20 cellular contexts compared by ENCODE assay signal in the genomic region with DNA sequence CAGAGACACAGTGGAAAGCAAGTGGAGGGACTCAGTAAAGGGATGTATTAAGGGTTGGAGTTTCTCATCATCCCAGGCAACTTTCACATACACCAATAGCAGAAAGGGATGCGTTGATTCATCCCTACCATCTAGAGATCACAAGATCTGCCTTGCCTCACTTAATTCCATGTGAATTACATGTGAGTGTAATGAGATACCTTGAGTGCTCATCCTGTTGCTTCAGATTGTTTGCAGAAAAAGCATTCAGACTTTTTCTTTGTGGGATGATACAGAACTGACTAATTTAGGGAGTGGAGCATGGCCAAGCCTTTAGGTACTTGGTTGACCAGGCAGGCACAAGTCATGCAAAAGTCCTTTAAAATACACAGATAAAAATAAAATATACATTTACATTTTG.
A peak's percentile ranks its signal among the peaks of the same experiment; 100 is the strongest.
DNase-seq lines count a peak whose midpoint lies in the region; ATAC-seq and TF ChIP-seq lines count a peak whose summit lies in the region.
"Had no signal": no experiment of that assay in that cellular context is flagged by ENCODE, and none has a peak within 500 bp of the region (broad histone marks: within the 10 kb centered on the region; RNA-seq: fewer than 3 reads in every experiment).

No MANE protein-coding gene starts in this region.

- DNase-seq in AG09309 (ENCODE audit: low read depth): peak; percentile 31
- DNase-seq in HS-5 (ENCODE audit: low read depth): peak; percentile 72
- DNase-seq in brain microvascular endothelial cell: peak; percentile 25
- peak; percentile 75 for DNase-seq in iris pigment epithelial cell (ENCODE audit: low read depth)
- DNase-seq in activated CD4-positive, alpha-beta T cell treated with anti-CD3 and anti-CD28 coated beads for 1 hour: no peak
- no peak for DNase-seq in activated naive CD4-positive, alpha-beta T cell (lab: John Stamatoyannopoulos, UW)
- no peak for DNase-seq in DMS153 (lab: John Stamatoyannopoulos, UW)
- DNase-seq: ACHN; activated CD8-positive, alpha-beta memory T cell treated with anti-CD3 and anti-CD28 coated beads for 24 hours; activated T-cell treated with anti-CD3 and anti-CD28 coated beads, Interleukin-2, amount 50 U/mL, for 48 hours; body of pancreas; CD8-positive, alpha-beta T cell; DND-41; left ventricle myocardium superior; NCI-H146; NCI-H345; NK-92 treated with Interleukin-12 subunit alpha and Interleukin-12 subunit beta, amount 100 ng/mL, for 24 hours; T-helper 9 cell; testis had no signal

- TF ChIP-seq CTCF in AG09309 (IDR thresholded peaks at IDR 0.05; ENCODE audit: control insufficient read depth, insufficient read depth, low read depth, low read length, missing control alignments): no peak
- no peak for TF ChIP-seq CTCF in brain microvascular endothelial cell (IDR thresholded peaks at IDR 0.05; ENCODE audit: low read depth, low read length, missing control alignments)

- no peak overlapping the region for H3K27ac ChIP-seq in brain microvascular endothelial cell
- H3K27ac ChIP-seq: body of pancreas, testis had no signal

- H3K36me3 ChIP-seq in brain microvascular endothelial cell (replicated peaks): no peaks in the 10 kb centered on the region

- H3K4me3 ChIP-seq in AG09309 (ENCODE audit: control insufficient read depth, low read depth, low read length) (no peak overlapping the region), brain microvascular endothelial cell (ENCODE audit: low read depth, low read length) (no peak overlapping the region)
- H3K4me3 ChIP-seq: body of pancreas, testis had no signal

- no peaks in the 10 kb centered on the region for H3K27me3 ChIP-seq in brain microvascular endothelial cell (replicated peaks)
- H3K27me3 ChIP-seq: body of pancreas, testis had no signal

- no peak for ATAC-seq in HG03175 (IDR thresholded peaks at IDR 0.05; ENCODE audit: unreplicated experiment)
- ATAC-seq: body of pancreas; CD8-positive, alpha-beta T cell; left ventricle myocardium superior had no signal

- in situ Hi-C loops in brain microvascular endothelial cell (cut with HindIII; ENCODE audit: low pct_ligation_motif_present, low sequenced_read_pairs): no loop called here

Comparison
In these comparisons a context has a peak if more than half of its experiments do, and no peak if none do; other contexts are left out.
1. DNase-seq: peak in AG09309 (single experiment), HS-5 (single experiment), brain microvascular endothelial cell (single experiment) and iris pigment epithelial cell (single experiment); none in activated CD4-positive, alpha-beta T cell treated with anti-CD3 and anti-CD28 coated beads for 1 hour (single experiment), activated naive CD4-positive, alpha-beta T cell (0 of 4) and DMS153 (single experiment).